15 cellular contexts compared by ENCODE assay signal in genomic region chr4:121221201-121221600, GRCh38. TPM values are rescaled to one million over a fixed set of nuclear protein-coding genes. Genes with fewer than 3 reads are reported as not detected.
"Had no signal": no experiment of that assay in that cellular context is flagged by ENCODE, and none has a peak within 500 bp of the region (broad histone marks: within the 10 kb centered on the region; RNA-seq: fewer than 3 reads in every experiment).

No MANE protein-coding gene starts in this region.

- H3K4me1 ChIP-seq: adrenal gland, esophagus muscularis mucosa, transverse colon had no signal

- H3K36me3 ChIP-seq: adrenal gland, cardiac muscle cell, esophagus muscularis mucosa, transverse colon had no signal

- H3K4me3 ChIP-seq: adrenal gland, cardiac muscle cell, esophagus muscularis mucosa, hepatocyte, transverse colon had no signal

- H3K27me3 ChIP-seq: adrenal gland, cardiac muscle cell, hepatocyte, transverse colon had no signal

- H3K27ac ChIP-seq: adrenal gland, cardiac muscle cell, esophagus muscularis mucosa, hepatocyte, transverse colon had no signal

- DNase-seq: activated CD4-positive, alpha-beta T cell treated with anti-CD3 and anti-CD28 coated beads, Interleukin-2, amount 50 U/mL, for 48 hours; activated effector memory CD4-positive, alpha-beta T cell treated with anti-CD3 and anti-CD28 coated beads, Interleukin-2, amount 50 U/mL, for 16 hours; adrenal gland; mammary epithelial cell; posterior cingulate gyrus; retina; stimulated activated CD4-positive, alpha-beta T cell treated with anti-CD3 and anti-CD28 coated beads, Interleukin-2, amount 100 ng/mL, for 48 hours; stimulated activated naive CD4-positive, alpha-beta T cell; T1000; transverse colon had no signal

- H3K9me3 ChIP-seq: adrenal gland, esophagus muscularis mucosa, transverse colon had no signal

- ATAC-seq: left lobe of liver had no signal

RNA-seq across cellular contexts. Expression of gene TNIP3, which starts 57.1 kb away (rescaled TPM):
- total RNA-seq: cardiac muscle cell, left lobe of liver, mammary epithelial cell, SK-MEL-5 had no signal
